ENCODE assay signal across 1 cellular context in the genomic region with DNA sequence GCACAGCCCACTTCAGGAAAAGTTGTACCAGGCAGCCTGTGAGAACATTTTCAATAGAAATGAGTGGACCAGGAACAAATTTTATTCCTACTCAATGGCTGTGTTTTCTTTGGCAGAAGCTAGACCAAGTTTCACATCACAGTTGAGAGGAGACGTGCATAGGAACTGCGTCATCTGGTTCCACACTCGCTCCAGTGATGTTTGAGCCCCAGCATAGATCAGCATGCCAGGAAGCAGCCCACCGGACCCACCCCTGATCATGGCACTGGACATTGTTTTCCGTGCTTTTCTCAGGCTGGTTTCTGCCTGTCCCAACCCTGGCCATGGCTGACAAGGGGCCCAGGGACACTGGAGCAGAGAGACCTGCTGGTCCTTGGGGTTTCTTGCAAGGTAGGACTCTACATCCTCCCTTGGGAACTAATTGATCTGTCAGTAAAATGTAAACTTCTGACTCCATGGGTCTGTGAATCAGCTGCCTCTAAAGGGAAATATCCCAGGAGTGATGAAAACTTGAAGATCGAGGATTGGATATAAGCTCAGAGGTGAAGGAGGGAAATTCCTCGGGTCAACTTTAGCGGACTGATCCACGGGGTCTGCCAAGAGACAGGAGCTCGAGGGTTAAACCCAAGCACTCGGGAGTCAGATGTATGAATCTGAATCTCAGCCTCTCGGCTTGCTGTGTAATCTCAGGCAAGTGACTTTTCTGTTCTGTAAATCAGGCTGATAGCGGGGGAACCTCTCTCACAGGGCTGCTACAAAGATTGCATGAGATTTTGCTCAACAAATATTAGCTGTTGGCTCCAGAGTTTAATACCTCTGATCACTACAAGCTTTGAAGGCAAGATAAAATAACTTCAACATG.
A peak's percentile ranks its signal among the peaks of the same experiment; 100 is the strongest.
TF ChIP-seq lines count a peak whose summit lies in the region.

No MANE protein-coding gene starts in this region.

TF ChIP-seq in A549, 52 proteins besides CTCF, POLR2A, EP300 and RAD21 (continued from another document):
- TF ChIP-seq REST (IDR thresholded peaks at IDR 0.05): no peak
- 0 out of 2 replicates have a peak, but pooled peaks have one; percentile 14 for TF ChIP-seq JUNB (IDR thresholded peaks at IDR 0.05)
- TF ChIP-seq HEYL (CRISPR knock-in tag; IDR thresholded peaks at IDR 0.05): no peak
